29 cellular contexts compared by ENCODE assay signal in the genomic region with DNA sequence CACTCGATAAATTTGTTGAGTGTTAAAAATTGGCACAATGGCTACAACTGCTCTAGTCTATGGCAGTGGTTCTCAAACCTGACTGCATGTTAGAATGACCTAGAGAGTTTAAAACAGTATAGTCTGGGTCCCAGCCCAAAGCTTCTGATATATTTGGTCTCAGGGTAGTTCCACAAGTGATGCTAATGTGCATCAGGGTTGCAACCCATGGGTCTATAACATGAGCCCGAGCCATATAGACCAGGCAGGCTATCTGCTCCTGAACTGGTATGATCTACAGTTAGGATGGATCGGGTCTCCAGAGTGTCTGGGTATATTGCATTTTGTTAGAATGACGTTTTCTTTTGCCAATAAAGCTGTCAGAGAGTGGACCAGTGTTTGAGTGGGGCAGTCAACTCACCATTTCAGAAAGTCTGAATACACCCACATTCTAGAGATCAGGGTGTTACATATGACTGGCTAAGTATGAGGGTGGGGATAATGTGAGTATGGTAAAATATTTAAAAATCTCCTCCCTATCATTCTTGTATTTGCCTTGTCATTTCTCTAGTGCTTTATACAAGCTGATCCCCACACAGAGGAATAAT.
"Had no signal": no experiment of that assay in that cellular context is flagged by ENCODE, and none has a peak within 500 bp of the region (broad histone marks: within the 10 kb centered on the region; RNA-seq: fewer than 3 reads in every experiment).

No MANE protein-coding gene starts in this region.

- H3K36me3 ChIP-seq: neutrophil had no signal

- H3K4me1 Mint-ChIP-seq: activated B cell treated with CpG ODN at 0.5 μM for 24 hours; activated T-helper 17 cell treated with anti-CD3 and anti-CD28 coated beads, Interleukin-2, amount 50 U/mL, for 72 hours; endodermal cell; immature natural killer cell; naive B cell; nephron progenitor cell; stimulated activated effector memory CD8-positive, alpha-beta T cell treated with anti-CD3 and anti-CD28 coated beads, Interleukin-12 subunit alpha, Interleukin-12 subunit beta, amount 100 ng/mL, for 72 hours had no signal

- H3K27ac Mint-ChIP-seq: activated B cell treated with CpG ODN at 0.5 μM for 24 hours; activated CD8-positive, alpha-beta T cell treated with anti-CD3 and anti-CD28 coated beads for 36 hours; activated T-helper 17 cell treated with anti-CD3 and anti-CD28 coated beads, Interleukin-2, amount 50 U/mL, for 72 hours; endodermal cell; immature natural killer cell; naive B cell; nephron progenitor cell; stimulated activated effector memory CD8-positive, alpha-beta T cell treated with anti-CD3 and anti-CD28 coated beads, Interleukin-12 subunit alpha, Interleukin-12 subunit beta, amount 100 ng/mL, for 72 hours; stimulated activated naive CD8-positive, alpha-beta T cell treated with anti-CD3 and anti-CD28 coated beads, Interleukin-15, Interleukin-2, amounts not matched to agents 100 ng/mL and 50 ng/mL, for 24 hours; T-helper 2 cell treated with Interferon-gamma antibody and Interleukin-4, amounts not matched to agents 5 μg/mL and 100 μg/mL, for 36 hours had no signal

- FAIRE-seq: kidney had no signal

- H3K4me3 ChIP-seq: esophagus squamous epithelium, heart left ventricle, right lobe of liver, skin epidermis, upper lobe of right lung had no signal

- H3K4me3 Mint-ChIP-seq: activated B cell treated with CpG ODN at 0.5 μM for 24 hours; activated CD8-positive, alpha-beta T cell treated with anti-CD3 and anti-CD28 coated beads for 36 hours; activated T-cell treated with anti-CD3 and anti-CD28 coated beads, Interleukin-2, amount 50 U/mL, for 4 hours; activated T-helper 17 cell treated with anti-CD3 and anti-CD28 coated beads, Interleukin-2, amount 50 U/mL, for 72 hours; endodermal cell; immature natural killer cell; naive B cell; nephron progenitor cell; stimulated activated effector memory CD8-positive, alpha-beta T cell treated with anti-CD3 and anti-CD28 coated beads, Interleukin-12 subunit alpha, Interleukin-12 subunit beta, amount 100 ng/mL, for 72 hours; stimulated activated naive CD8-positive, alpha-beta T cell treated with anti-CD3 and anti-CD28 coated beads, Interleukin-15, Interleukin-2, amounts not matched to agents 100 ng/mL and 50 ng/mL, for 24 hours; T-helper 2 cell treated with Interferon-gamma antibody and Interleukin-4, amounts not matched to agents 5 μg/mL and 100 μg/mL, for 36 hours had no signal

- DNase-seq: activated B cell treated with CpG ODN at 0.5 μM for 24 hours; activated CD4-positive, alpha-beta T cell treated with anti-CD3 and anti-CD28 coated beads, Interleukin-2, amount 50 U/mL, for 1 hour; activated CD8-positive, alpha-beta T cell treated with anti-CD3 and anti-CD28 coated beads for 36 hours; activated gamma-delta T cell treated with Interleukin-2 at 50 U/mL for 16 hours; activated naive CD4-positive, alpha-beta T cell treated with anti-CD3 and anti-CD28 coated beads, Interleukin-2, amount 50 U/mL, for 16 hours; activated T-cell treated with anti-CD3 and anti-CD28 coated beads, Interleukin-2, amount 50 U/mL, for 4 hours; amniotic stem cell; caudate nucleus; cortex of kidney; endodermal cell; esophagus squamous epithelium; heart left ventricle; hypothalamus; immature natural killer cell; kidney; left colon; mammary epithelial cell; naive B cell; nephron progenitor cell; right lobe of liver; stimulated activated CD4-positive, alpha-beta T cell treated with anti-CD3 and anti-CD28 coated beads, Interleukin-4, amount 100 ng/mL, for 24 hours; substantia nigra; upper lobe of right lung had no signal

- H3K9me3 ChIP-seq: esophagus squamous epithelium, heart left ventricle, neutrophil, right lobe of liver, upper lobe of right lung had no signal

- H3K27ac ChIP-seq: esophagus squamous epithelium, heart left ventricle, neutrophil, right lobe of liver, skin epidermis, upper lobe of right lung had no signal

- H3K9me3 Mint-ChIP-seq: activated B cell treated with CpG ODN at 0.5 μM for 24 hours; activated CD8-positive, alpha-beta T cell treated with anti-CD3 and anti-CD28 coated beads for 36 hours; activated T-cell treated with anti-CD3 and anti-CD28 coated beads, Interleukin-2, amount 50 U/mL, for 4 hours; activated T-helper 17 cell treated with anti-CD3 and anti-CD28 coated beads, Interleukin-2, amount 50 U/mL, for 72 hours; endodermal cell; immature natural killer cell; naive B cell; stimulated activated effector memory CD8-positive, alpha-beta T cell treated with anti-CD3 and anti-CD28 coated beads, Interleukin-12 subunit alpha, Interleukin-12 subunit beta, amount 100 ng/mL, for 72 hours; stimulated activated naive CD8-positive, alpha-beta T cell treated with anti-CD3 and anti-CD28 coated beads, Interleukin-15, Interleukin-2, amounts not matched to agents 100 ng/mL and 50 ng/mL, for 24 hours; T-helper 2 cell treated with Interferon-gamma antibody and Interleukin-4, amounts not matched to agents 5 μg/mL and 100 μg/mL, for 36 hours had no signal

- H3K4me1 ChIP-seq: esophagus squamous epithelium, heart left ventricle, right lobe of liver, upper lobe of right lung had no signal

- H3K27me3 ChIP-seq: esophagus squamous epithelium, heart left ventricle, right lobe of liver, upper lobe of right lung had no signal

- H3K36me3 Mint-ChIP-seq: immature natural killer cell; naive B cell; stimulated activated effector memory CD8-positive, alpha-beta T cell treated with anti-CD3 and anti-CD28 coated beads, Interleukin-12 subunit alpha, Interleukin-12 subunit beta, amount 100 ng/mL, for 72 hours had no signal

- ATAC-seq: activated CD8-positive, alpha-beta T cell treated with anti-CD3 and anti-CD28 coated beads for 36 hours; activated T-cell treated with anti-CD3 and anti-CD28 coated beads, Interleukin-2, amount 50 U/mL, for 4 hours; activated T-helper 17 cell treated with anti-CD3 and anti-CD28 coated beads, Interleukin-2, amount 50 U/mL, for 72 hours; heart left ventricle; left colon; right lobe of liver; stimulated activated effector memory CD8-positive, alpha-beta T cell treated with anti-CD3 and anti-CD28 coated beads, Interleukin-12 subunit alpha, Interleukin-12 subunit beta, amount 100 ng/mL, for 72 hours; upper lobe of right lung had no signal
